23 cellular contexts compared by ENCODE assay signal in the genomic region with DNA sequence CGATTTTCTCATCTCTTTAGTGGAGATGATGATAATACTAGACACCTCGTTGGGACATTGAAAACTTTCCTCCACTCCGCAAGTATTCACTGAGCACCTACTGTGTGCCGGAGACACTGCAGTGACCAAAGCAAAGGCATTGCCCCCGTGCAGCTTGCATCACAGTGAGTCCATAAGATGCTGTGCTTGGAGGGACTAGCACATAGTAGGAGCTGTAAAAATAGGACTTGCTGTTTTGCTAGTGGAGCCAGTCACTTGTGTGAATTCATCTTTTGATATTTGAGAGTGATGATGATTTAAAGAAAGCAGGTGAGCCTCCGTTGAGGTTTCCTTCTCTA. TPM values are rescaled to one million over a fixed set of nuclear protein-coding genes. Genes with fewer than 3 reads are reported as not detected.
DNase-seq lines count a peak whose midpoint lies in the region; ATAC-seq, FAIRE-seq and TF ChIP-seq lines count a peak whose summit lies in the region.
"Had no signal": no experiment of that assay in that cellular context is flagged by ENCODE, and none has a peak within 500 bp of the region (broad histone marks: within the 10 kb centered on the region; RNA-seq: fewer than 3 reads in every experiment).

No MANE protein-coding gene starts in this region.

- H2BK120ac ChIP-seq in H1 (replicated peaks; ENCODE audit: low read depth, low read length): no peak overlapping the region

- H3K9me3 ChIP-seq in CD8-positive, alpha-beta T cell (ENCODE audit: low read length): no peaks in the 10 kb centered on the region
- H3K9me3 ChIP-seq in H1 (ENCODE audit: insufficient read depth in 2 of 2, low read depth in 1 of 2, low read length in 1 of 2) (no peaks in the 10 kb centered on the region), left lung (no peaks in the 10 kb centered on the region)
- H3K9me3 ChIP-seq: BE2C, gastroesophageal sphincter, SK-N-SH, transverse colon had no signal

- H3K4me3 ChIP-seq in CD8-positive, alpha-beta T cell (ENCODE audit: low read depth, low read length): no peak overlapping the region
- H3K4me3 ChIP-seq in H1 (ENCODE audit: extremely low read depth in 1 of 4, insufficient read depth in 2 of 4, low read depth in 3 of 4, low read length in 4 of 4): no peak overlapping the region
- H3K4me3 ChIP-seq in left lung: no peak overlapping the region
- H3K4me3 ChIP-seq: gastroesophageal sphincter, GM12878, transverse colon had no signal

- intact Hi-C loops in activated CD8-positive, alpha-beta T cell treated with anti-CD3 and anti-CD28 coated beads for 36 hours (cut with micrococcal nuclease): no loop called here
- intact Hi-C loops in CD8-positive, alpha-beta T cell (cut with DNase I, micrococcal nuclease): no loop called here
- intact Hi-C loops in left lung (cut with DNase I): no loop called here

- DNase-seq in activated CD8-positive, alpha-beta T cell treated with anti-CD3 and anti-CD28 coated beads, Interleukin-2, amount 10 ng/mL, durations not matched to agents 7 days and 5 days: no peak
- no peak for DNase-seq in activated CD8-positive, alpha-beta T cell treated with anti-CD3 and anti-CD28 coated beads for 36 hours
- no peak for DNase-seq in CD8-positive, alpha-beta T cell
- DNase-seq in H1 (ENCODE audit: low read depth in 1 of 2, low spot score in 2 of 2): no peak
- no peak for DNase-seq in left lung
- DNase-seq in H54 (ENCODE audit: insufficient read length, low spot score): no peak
- DNase-seq: BE2C, Calu3, EL, hippocampal formation, NCI-H146, NCI-H2107, NCI-H446 treated with DMSO at 0.1 percent for 48 hours, SK-N-SH had no signal

- TF ChIP-seq POLR2A in H1 (IDR thresholded peaks at IDR 0.05; ENCODE audit: control extremely low read depth in 1 of 2, low read depth in 2 of 2, low read length in 2 of 2) (no peak), H54 (IDR thresholded peaks at IDR 0.05; ENCODE audit: low read depth, low read length) (no peak)

- peak overlapping the region; percentile 86 for H3K27ac Mint-ChIP-seq in activated CD8-positive, alpha-beta T cell treated with anti-CD3 and anti-CD28 coated beads, Interleukin-2, amount 10 ng/mL, durations not matched to agents 7 days and 5 days
- no peak overlapping the region for H3K27ac Mint-ChIP-seq in activated CD8-positive, alpha-beta T cell treated with anti-CD3 and anti-CD28 coated beads for 36 hours
- H3K27ac Mint-ChIP-seq in CD8-positive, alpha-beta T cell: no peak overlapping the region
- H3K27ac Mint-ChIP-seq in stimulated activated memory B cell treated with anti-CD40 and anti-IgM and Interleukin-4, amounts not matched to agents 10 μg/mL and 1 μg/mL and 100 μg/mL, for 72 hours: peak overlapping the region; percentile 11
- H3K27ac Mint-ChIP-seq: dendritic cell treated with granulocyte-macrophage colony-stimulating factor and Interleukin-4, amounts not matched to agents 40 ng/mL and 50 ng/mL, for 4 days had no signal

- H3K27ac ChIP-seq in CD8-positive, alpha-beta T cell (ENCODE audit: low read depth, low read length): no peak overlapping the region
- H3K27ac ChIP-seq in H1 (ENCODE audit: low read depth, low read length) (no peak overlapping the region), left lung (peak overlapping the region in 1 of 2 donors; percentile 83)

- H4K20me1 ChIP-seq in H1 (replicated peaks in 1 of 2; ENCODE audit: control insufficient read depth in 1 of 2, insufficient read depth in 2 of 2, low read length in 2 of 2): no peaks in the 10 kb centered on the region

- no peaks in the 10 kb centered on the region for H3K9me3 Mint-ChIP-seq in activated CD8-positive, alpha-beta T cell treated with anti-CD3 and anti-CD28 coated beads, Interleukin-2, amount 10 ng/mL, durations not matched to agents 7 days and 5 days (ENCODE audit: insufficient read depth)
- H3K9me3 Mint-ChIP-seq in activated CD8-positive, alpha-beta T cell treated with anti-CD3 and anti-CD28 coated beads for 36 hours: no peaks in the 10 kb centered on the region
- no peaks in the 10 kb centered on the region for H3K9me3 Mint-ChIP-seq in CD8-positive, alpha-beta T cell
- H3K9me3 Mint-ChIP-seq in stimulated activated memory B cell treated with anti-CD40 and anti-IgM and Interleukin-4, amounts not matched to agents 10 μg/mL and 1 μg/mL and 100 μg/mL, for 72 hours: no peaks in the 10 kb centered on the region
- H3K9me3 Mint-ChIP-seq: activated naive CD4-positive, alpha-beta T cell treated with anti-CD3 and anti-CD28 coated beads, Interleukin-2, amount 50 U/mL, for 72 hours; dendritic cell treated with granulocyte-macrophage colony-stimulating factor and Interleukin-4, amounts not matched to agents 40 ng/mL and 50 ng/mL, for 4 days; naive B cell; stimulated activated naive CD8-positive, alpha-beta T cell treated with anti-CD3 and anti-CD28 coated beads, Interleukin-15, amount 100 ng/mL, for 72 hours had no signal

- no peak overlapping the region for H2BK15ac ChIP-seq in H1 (ENCODE audit: low read length)

- H3K27me3 ChIP-seq in CD8-positive, alpha-beta T cell (ENCODE audit: insufficient read depth, low read length): no peaks in the 10 kb centered on the region
- peaks cover 12 to 52% (median 33%) of the 10 kb centered on the region in 4 experiments for H3K27me3 ChIP-seq in H1 (replicated peaks in 1 of 4; ENCODE audit: control insufficient read depth in 3 of 4, extremely low read depth in 1 of 4, insufficient read depth in 3 of 4, low read length in 3 of 4)
- H3K27me3 ChIP-seq in left lung: no peaks in the 10 kb centered on the region
- H3K27me3 ChIP-seq: BE2C, gastroesophageal sphincter, transverse colon had no signal

- H4K8ac ChIP-seq in H1 (ENCODE audit: extremely low read depth, insufficient read depth, low read length): no peak overlapping the region

- H3K79me2 ChIP-seq in H1 (ENCODE audit: control insufficient read depth in 1 of 2, insufficient read depth in 2 of 2, low read length in 2 of 2): no peaks in the 10 kb centered on the region

- no peak for ATAC-seq in activated CD8-positive, alpha-beta T cell treated with anti-CD3 and anti-CD28 coated beads, Interleukin-2, amount 10 ng/mL, durations not matched to agents 7 days and 5 days
- no peak for ATAC-seq in activated CD8-positive, alpha-beta T cell treated with anti-CD3 and anti-CD28 coated beads for 36 hours
- ATAC-seq in CD8-positive, alpha-beta T cell: no peak
- no peak for ATAC-seq in stimulated activated memory B cell treated with anti-CD40 and anti-IgM and Interleukin-4, amounts not matched to agents 10 μg/mL and 1 μg/mL and 100 μg/mL, for 72 hours
- ATAC-seq in left lung: no peak
- no peak for ATAC-seq in HG03159 (IDR thresholded peaks at IDR 0.05; ENCODE audit: unreplicated experiment)
- ATAC-seq: GM12878 had no signal

- CTCF ChIA-PET in activated CD8-positive, alpha-beta T cell treated with anti-CD3 and anti-CD28 coated beads, Interleukin-2, amount 10 ng/mL, durations not matched to agents 7 days and 5 days (lab: Charles Lee): interaction anchor here (0.9 to 3.0 kb wide), 16 partner anchors 9 to 237 kb away, joined by 3 to 33 read pairs (median 6); no protein-coding TSS in a partner anchor
- CTCF ChIA-PET in activated CD8-positive, alpha-beta T cell treated with anti-CD3 and anti-CD28 coated beads for 36 hours (lab: Charles Lee): interaction anchor here (1.0 to 3.2 kb wide), 13 partner anchors 9 to 234 kb away, joined by 3 to 27 read pairs (median 4); a partner anchor contains a TSS
- CTCF ChIA-PET in CD8-positive, alpha-beta T cell (lab: Charles Lee): interaction anchor here (0.7 to 5.5 kb wide), 18 partner anchors 9 to 237 kb away, joined by 3 to 41 read pairs (median 4); no protein-coding TSS in a partner anchor
- CTCF ChIA-PET in H1 (lab: Charles Lee; ENCODE audit: partially characterized antibody): interaction anchor here (0.7 to 2.7 kb wide), 16 partner anchors 11 to 237 kb away, joined by 3 to 11 read pairs (median 3); no protein-coding TSS in a partner anchor

- peaks cover 37% of the 10 kb centered on the region for H3K4me1 ChIP-seq in CD8-positive, alpha-beta T cell (ENCODE audit: insufficient read depth, low read length)
- H3K4me1 ChIP-seq in H1 (replicated peaks in 1 of 4; ENCODE audit: control insufficient read depth in 3 of 4, insufficient read depth in 4 of 4, low read length in 3 of 4): peaks cover 0 to 4% (median under 1%) of the 10 kb centered on the region in 4 experiments; a peak in 3 of 7 replicates
- H3K4me1 ChIP-seq in left lung: peaks cover 17 to 85% of the 10 kb centered on the region in 2 donors
- H3K4me1 ChIP-seq: BE2C had no signal

- H2AFZ ChIP-seq in H1 (ENCODE audit: low read length): no peak overlapping the region

- H4K5ac ChIP-seq in H1 (ENCODE audit: insufficient read length, low read depth, low read length): no peak overlapping the region

- no peak overlapping the region for H3K4me3 Mint-ChIP-seq in activated CD8-positive, alpha-beta T cell treated with anti-CD3 and anti-CD28 coated beads, Interleukin-2, amount 10 ng/mL, durations not matched to agents 7 days and 5 days
- no peak overlapping the region for H3K4me3 Mint-ChIP-seq in activated CD8-positive, alpha-beta T cell treated with anti-CD3 and anti-CD28 coated beads for 36 hours
- H3K4me3 Mint-ChIP-seq in CD8-positive, alpha-beta T cell: peak overlapping the region; percentile 5
- H3K4me3 Mint-ChIP-seq in stimulated activated memory B cell treated with anti-CD40 and anti-IgM and Interleukin-4, amounts not matched to agents 10 μg/mL and 1 μg/mL and 100 μg/mL, for 72 hours: no peak overlapping the region
- H3K4me3 Mint-ChIP-seq: dendritic cell treated with granulocyte-macrophage colony-stimulating factor and Interleukin-4, amounts not matched to agents 40 ng/mL and 50 ng/mL, for 4 days; stimulated activated naive CD8-positive, alpha-beta T cell treated with anti-CD3 and anti-CD28 coated beads, Interleukin-15, amount 100 ng/mL, for 72 hours had no signal

- no peak overlapping the region for H3K14ac ChIP-seq in H1 (ENCODE audit: insufficient read length)

- TF ChIP-seq RAD21 in H1 (IDR thresholded peaks at IDR 0.05 in 1 of 2, conservative IDR thresholded peaks at IDR 0.05 in 1 of 2; ENCODE audit: low read depth in 2 of 2, low read length in 2 of 2): no peak

- H3K4me2 ChIP-seq in H1 (ENCODE audit: insufficient read depth in 1 of 2, low read depth in 2 of 2, low read length in 2 of 2): no peak overlapping the region
- H3K4me2 ChIP-seq: SK-N-SH had no signal

- H2BK20ac ChIP-seq in H1 (ENCODE audit: low read length): no peak overlapping the region

- FAIRE-seq in H1 (lab: Jason Lieb, UNC) (no peak), H54 (lab: Jason Lieb, UNC) (no peak)

- no peak overlapping the region; the same call in 1 of the 2 replicates for H2AK5ac ChIP-seq in H1 (ENCODE audit: low read depth, low read length)

- no peak overlapping the region for H3K18ac ChIP-seq in H1 (ENCODE audit: extremely low read depth, low read length)

- POLR2A ChIA-PET in activated CD8-positive, alpha-beta T cell treated with anti-CD3 and anti-CD28 coated beads, Interleukin-2, amount 10 ng/mL, durations not matched to agents 7 days and 5 days (lab: Charles Lee): interaction anchor here (1.1 kb wide), 1 partner anchor 9 kb away, joined by 6 read pairs; no protein-coding TSS in a partner anchor
- POLR2A ChIA-PET in activated CD8-positive, alpha-beta T cell treated with anti-CD3 and anti-CD28 coated beads for 36 hours (lab: Charles Lee): interaction anchor here (0.6 to 6.5 kb wide), 4 partner anchors 9 to 235 kb away, joined by 3 to 36 read pairs (median 4); no protein-coding TSS in a partner anchor
- POLR2A ChIA-PET in CD8-positive, alpha-beta T cell (lab: Charles Lee): interaction anchor here (1.2 kb wide), 1 partner anchor 9 kb away, joined by 5 read pairs; no protein-coding TSS in a partner anchor
- POLR2A ChIA-PET in H1 (lab: Charles Lee; ENCODE audit: partially characterized antibody): no interaction called here

- H3K9ac ChIP-seq in H1 (replicated peaks in 1 of 4; ENCODE audit: extremely low read depth in 1 of 4, low read depth in 3 of 4, low read length in 3 of 4): no peak overlapping the region
- H3K9ac ChIP-seq: SK-N-SH had no signal

- H3K4ac ChIP-seq in H1 (replicated peaks; ENCODE audit: insufficient read length, low read depth, low read length): no peak overlapping the region

- H3K36me3 ChIP-seq in CD8-positive, alpha-beta T cell (ENCODE audit: insufficient read depth, low read length): no peaks in the 10 kb centered on the region
- H3K36me3 ChIP-seq in H1 (ENCODE audit: control insufficient read depth in 2 of 4, insufficient read depth in 4 of 4, low read length in 3 of 4) (no peaks in the 10 kb centered on the region), left lung (no peaks in the 10 kb centered on the region)
- H3K36me3 ChIP-seq: BE2C, gastroesophageal sphincter, transverse colon had no signal

- no peaks in the 10 kb centered on the region for H3K27me3 Mint-ChIP-seq in activated CD8-positive, alpha-beta T cell treated with anti-CD3 and anti-CD28 coated beads, Interleukin-2, amount 10 ng/mL, durations not matched to agents 7 days and 5 days (ENCODE audit: low read depth)
- H3K27me3 Mint-ChIP-seq in activated CD8-positive, alpha-beta T cell treated with anti-CD3 and anti-CD28 coated beads for 36 hours: no peaks in the 10 kb centered on the region
- H3K27me3 Mint-ChIP-seq in CD8-positive, alpha-beta T cell (ENCODE audit: low read depth): no peaks in the 10 kb centered on the region
- H3K27me3 Mint-ChIP-seq in stimulated activated memory B cell treated with anti-CD40 and anti-IgM and Interleukin-4, amounts not matched to agents 10 μg/mL and 1 μg/mL and 100 μg/mL, for 72 hours: no peaks in the 10 kb centered on the region
- H3K27me3 Mint-ChIP-seq: stimulated activated naive CD8-positive, alpha-beta T cell treated with anti-CD3 and anti-CD28 coated beads, Interleukin-15, amount 100 ng/mL, for 72 hours had no signal

- no peaks in the 10 kb centered on the region; the same call in 1 of the 2 replicates for H3K79me1 ChIP-seq in H1 (ENCODE audit: low read depth, low read length)

- no peak overlapping the region for H4K91ac ChIP-seq in H1 (replicated peaks; ENCODE audit: insufficient read length, low read length)

- H3K4me1 Mint-ChIP-seq in activated CD8-positive, alpha-beta T cell treated with anti-CD3 and anti-CD28 coated beads, Interleukin-2, amount 10 ng/mL, durations not matched to agents 7 days and 5 days (ENCODE audit: low read depth): peaks cover 58% of the 10 kb centered on the region
- H3K4me1 Mint-ChIP-seq in activated CD8-positive, alpha-beta T cell treated with anti-CD3 and anti-CD28 coated beads for 36 hours (ENCODE audit: low read depth): peaks cover 53% of the 10 kb centered on the region
- H3K4me1 Mint-ChIP-seq in CD8-positive, alpha-beta T cell (ENCODE audit: low read depth): peaks cover 45% of the 10 kb centered on the region
- peaks cover 70% of the 10 kb centered on the region for H3K4me1 Mint-ChIP-seq in stimulated activated memory B cell treated with anti-CD40 and anti-IgM and Interleukin-4, amounts not matched to agents 10 μg/mL and 1 μg/mL and 100 μg/mL, for 72 hours

- no peak for TF ChIP-seq EP300 in H1 (IDR thresholded peaks at IDR 0.05; ENCODE audit: borderline replicate concordance in 1 of 2, low read depth in 2 of 2, low read length in 2 of 2)

- TF ChIP-seq CTCF in activated CD8-positive, alpha-beta T cell treated with anti-CD3 and anti-CD28 coated beads for 36 hours (IDR thresholded peaks at IDR 0.05): no peak
- no peak for TF ChIP-seq CTCF in CD8-positive, alpha-beta T cell (IDR thresholded peaks at IDR 0.05)
- no peak for TF ChIP-seq CTCF in H1 (IDR thresholded peaks at IDR 0.05; ENCODE audit: control extremely low read depth in 1 of 3, insufficient read depth in 1 of 3, low read depth in 1 of 3, low read length in 3 of 3)
- no peak for TF ChIP-seq CTCF in left lung (IDR thresholded peaks at IDR 0.05)

- no peaks in the 10 kb centered on the region for H3K36me3 Mint-ChIP-seq in activated CD8-positive, alpha-beta T cell treated with anti-CD3 and anti-CD28 coated beads, Interleukin-2, amount 10 ng/mL, durations not matched to agents 7 days and 5 days (ENCODE audit: low read depth)
- no peaks in the 10 kb centered on the region for H3K36me3 Mint-ChIP-seq in activated CD8-positive, alpha-beta T cell treated with anti-CD3 and anti-CD28 coated beads for 36 hours (ENCODE audit: low read depth)
- H3K36me3 Mint-ChIP-seq in CD8-positive, alpha-beta T cell: no peaks in the 10 kb centered on the region
- H3K36me3 Mint-ChIP-seq in stimulated activated memory B cell treated with anti-CD40 and anti-IgM and Interleukin-4, amounts not matched to agents 10 μg/mL and 1 μg/mL and 100 μg/mL, for 72 hours: no peaks in the 10 kb centered on the region
- H3K36me3 Mint-ChIP-seq: activated naive CD4-positive, alpha-beta T cell treated with anti-CD3 and anti-CD28 coated beads, Interleukin-2, amount 50 U/mL, for 72 hours; naive B cell had no signal

- H2BK12ac ChIP-seq in H1 (ENCODE audit: low read depth, low read length): peak overlapping the region; percentile 44; the same call in 1 of the 2 replicates

- no peak overlapping the region for H3K56ac ChIP-seq in H1 (replicated peaks; ENCODE audit: insufficient read length, low read depth, low read length)

- 85% methylated on average over 6 of the region's 6 CpGs; no CpG with 5 or more reads in 1 of the 2 experiments for WGBS in H1 (ENCODE audit: extremely low coverage in 1 of 2, insufficient coverage in 1 of 2, insufficient read length in 1 of 2, insufficient replicate concordance in 2 of 2, low coverage in 1 of 2, low lambda C conversion rate in 2 of 2, missing lambda C conversion rate in 1 of 2), 2 experiments

- H3K23ac ChIP-seq in H1 (ENCODE audit: insufficient read length): no peak overlapping the region

- H2BK5ac ChIP-seq in H1 (ENCODE audit: low read depth, low read length): no peak overlapping the region

- H3K23me2 ChIP-seq in H1 (ENCODE audit: low read depth, low read length): peaks cover 10% of the 10 kb centered on the region; the same call in 1 of the 2 replicates

RNA-seq across cellular contexts. Expression of a gene that starts 5.3 kb away (rescaled TPM):
- total RNA-seq in activated CD8-positive, alpha-beta T cell treated with anti-CD3 and anti-CD28 coated beads, Interleukin-2, amount 10 ng/mL, durations not matched to agents 7 days and 5 days: 10 to 100 TPM; 57.4 to 57.8 TPM
- 100 to 1,000 TPM; 151 to 153 TPM for total RNA-seq in activated CD8-positive, alpha-beta T cell treated with anti-CD3 and anti-CD28 coated beads for 36 hours
- 10 to 100 TPM; 59.9 to 63.8 TPM for total RNA-seq in CD8-positive, alpha-beta T cell
- 32.4 and 33.5 TPM in 2 replicates for total RNA-seq in H1 (2021; fragmentation: NEBNext Ultra II Directional; extraction: Animal tissue kit (Norgen Biotek cat#: 25700))
- 16.9 and 24.3 TPM in 2 replicates for polyA plus RNA-seq in H1 (2011; rRNA removed)
- polyA plus RNA-seq in H1 (2011; cell fraction: cytosol; rRNA removed): 15.7 TPM
- polyA plus RNA-seq in H1 (2011; cell fraction: nucleus; rRNA removed): 17.8 TPM
- 17.6 to 31.6 TPM (median 28.7 TPM) in 4 replicates for polyA plus RNA-seq in H1 (2012, experiment 1 of 2)
- 29.4 TPM for polyA plus RNA-seq in H1 (2012, experiment 2 of 2)
- polyA plus RNA-seq in H1 (2013, experiment 1 of 2): 19.3 TPM
- polyA plus RNA-seq in H1 (2013, experiment 2 of 2): 20.9 TPM
- polyA minus RNA-seq in H1 (2011; rRNA and poly(A)+ RNA removed): 8.4 and 10.1 TPM in 2 replicates
- 8.6 TPM for polyA minus RNA-seq in H1 (2011; cell fraction: cytosol; rRNA and poly(A)+ RNA removed)
- polyA minus RNA-seq in H1 (2011; cell fraction: nucleus; rRNA and poly(A)+ RNA removed): 13.8 TPM
- 100 to 1,000 TPM in 1 of 2 donors, 10 to 100 TPM in 1; 62.5 to 101 TPM for total RNA-seq in left lung

RNA-seq across cellular contexts. Expression of a gene that starts 26.0 kb away (rescaled TPM):
- 1 to 10 TPM; 1.1 to 1.3 TPM for total RNA-seq in activated CD8-positive, alpha-beta T cell treated with anti-CD3 and anti-CD28 coated beads, Interleukin-2, amount 10 ng/mL, durations not matched to agents 7 days and 5 days
- 1 to 10 TPM; 1.1 to 1.3 TPM for total RNA-seq in activated CD8-positive, alpha-beta T cell treated with anti-CD3 and anti-CD28 coated beads for 36 hours
- total RNA-seq in CD8-positive, alpha-beta T cell: 1 to 10 TPM; 6.3 to 6.6 TPM
- 7.5 and 8.4 TPM in 2 replicates for total RNA-seq in H1 (2021; fragmentation: NEBNext Ultra II Directional; extraction: Animal tissue kit (Norgen Biotek cat#: 25700))
- 5.4 and 8.8 TPM in 2 replicates for polyA plus RNA-seq in H1 (2011; rRNA removed)
- polyA plus RNA-seq in H1 (2011; cell fraction: cytosol; rRNA removed): 6.3 TPM
- 7.7 TPM for polyA plus RNA-seq in H1 (2011; cell fraction: nucleus; rRNA removed)
- polyA plus RNA-seq in H1 (2012, experiment 1 of 2): 5.8 to 7.2 TPM (median 5.9 TPM) in 4 replicates
- 5.1 TPM for polyA plus RNA-seq in H1 (2012, experiment 2 of 2)
- polyA plus RNA-seq in H1 (2013, experiment 1 of 2): 4.8 TPM
- polyA plus RNA-seq in H1 (2013, experiment 2 of 2): 4.8 TPM
- 4.7 and 6.3 TPM in 2 replicates for polyA minus RNA-seq in H1 (2011; rRNA and poly(A)+ RNA removed)
- 5.9 TPM for polyA minus RNA-seq in H1 (2011; cell fraction: cytosol; rRNA and poly(A)+ RNA removed)
- 5.7 TPM for polyA minus RNA-seq in H1 (2011; cell fraction: nucleus; rRNA and poly(A)+ RNA removed)
- 10 to 100 TPM in 1 of 2 donors, 1 to 10 TPM in 1; 7.4 to 16.9 TPM for total RNA-seq in left lung

Comparison
In these comparisons a context has a peak if more than half of its experiments do, and no peak if none do; other contexts are left out.
1. H3K27ac Mint-ChIP-seq: peak in activated CD8-positive, alpha-beta T cell treated with anti-CD3 and anti-CD28 coated beads, Interleukin-2, amount 10 ng/mL, durations not matched to agents 7 days and 5 days (single experiment) and stimulated activated memory B cell treated with anti-CD40 and anti-IgM and Interleukin-4, amounts not matched to agents 10 μg/mL and 1 μg/mL and 100 μg/mL, for 72 hours (single experiment); none in activated CD8-positive, alpha-beta T cell treated with anti-CD3 and anti-CD28 coated beads for 36 hours (single experiment) and CD8-positive, alpha-beta T cell (single experiment).